19 cellular contexts compared by ENCODE assay signal in genomic region chr14:104230119-104230885, GRCh38.
A peak's percentile ranks its signal among the peaks of the same experiment; 100 is the strongest.
DNase-seq lines count a peak whose midpoint lies in the region; ATAC-seq and TF ChIP-seq lines count a peak whose summit lies in the region.
"Had no signal": no experiment of that assay in that cellular context is flagged by ENCODE, and none has a peak within 500 bp of the region (broad histone marks: within the 10 kb centered on the region; RNA-seq: fewer than 3 reads in every experiment).

No MANE protein-coding gene starts in this region.

- H4K8ac ChIP-seq in H9 (replicated peaks; ENCODE audit: insufficient read length, low read depth, low read length): no peak overlapping the region

- no peak overlapping the region for H2AFZ ChIP-seq in H9 (ENCODE audit: low read length)

- H3K27me3 Mint-ChIP-seq in H9 (ENCODE audit: low read depth) (peaks cover 6% of the 10 kb centered on the region), brain (peaks cover 3% of the 10 kb centered on the region), progenitor cell of endocrine pancreas (peaks cover 4% of the 10 kb centered on the region)
- H3K27me3 Mint-ChIP-seq: CD4-positive, CD25-positive, alpha-beta regulatory T cell had no signal

- H3K79me1 ChIP-seq in H9 (ENCODE audit: insufficient read depth, low read depth, low read length, poor library complexity, severe bottlenecking): no peaks in the 10 kb centered on the region

- H3K27ac Mint-ChIP-seq in H9: no peak overlapping the region
- peak overlapping the region in 3 of 5 experiments; percentile 56 to 69 (median 61) for H3K27ac Mint-ChIP-seq in brain
- peak overlapping the region; percentile 17 for H3K27ac Mint-ChIP-seq in progenitor cell of endocrine pancreas
- H3K27ac Mint-ChIP-seq: HFFc6 had no signal

- H3K9me3 ChIP-seq in H9 (ENCODE audit: control insufficient read depth, low read depth, low read length): peaks cover 12% of the 10 kb centered on the region
- H3K9me3 ChIP-seq: MG63 had no signal

- no peak overlapping the region for H4K91ac ChIP-seq in H9 (ENCODE audit: insufficient read length, low read depth, low read length)

- H3K36me3 Mint-ChIP-seq in H9 (ENCODE audit: insufficient read depth in 1 of 3, low read depth in 3 of 3): peaks cover 2 to 10% (median 4%) of the 10 kb centered on the region in 3 experiments; a peak in 5 of 7 replicates
- H3K36me3 Mint-ChIP-seq in brain: peaks cover under 1% of the 10 kb centered on the region
- H3K36me3 Mint-ChIP-seq in progenitor cell of endocrine pancreas (ENCODE audit: insufficient read depth): no peaks in the 10 kb centered on the region
- H3K36me3 Mint-ChIP-seq: CD4-positive, CD25-positive, alpha-beta regulatory T cell had no signal

- H2BK15ac ChIP-seq in H9 (ENCODE audit: low read depth, low read length): no peak overlapping the region

- H3K56ac ChIP-seq in H9 (ENCODE audit: insufficient read length, low read depth, low read length): no peak overlapping the region

- H2BK5ac ChIP-seq in H9 (ENCODE audit: insufficient read length, low read length): no peak overlapping the region

- no peak overlapping the region for H2BK20ac ChIP-seq in H9 (ENCODE audit: low read depth, low read length, poor library complexity, severe bottlenecking)

- H3K4me3 Mint-ChIP-seq in H9: no peak overlapping the region
- H3K4me3 Mint-ChIP-seq in brain: no peak overlapping the region
- no peak overlapping the region for H3K4me3 Mint-ChIP-seq in progenitor cell of endocrine pancreas (ENCODE audit: low read depth)
- H3K4me3 Mint-ChIP-seq: CD4-positive, CD25-positive, alpha-beta regulatory T cell; HFFc6 had no signal

- H3K4me1 ChIP-seq in H9 (ENCODE audit: insufficient read depth, low read length): no peaks in the 10 kb centered on the region

- TF ChIP-seq CTCF in H9 (conservative IDR thresholded peaks at IDR 0.05): no peak
- TF ChIP-seq CTCF in brain (conservative IDR thresholded peaks at IDR 0.05): no peak
- TF ChIP-seq CTCF in progenitor cell of endocrine pancreas (IDR thresholded peaks at IDR 0.05; ENCODE audit: unreplicated experiment): no peak

- no peak overlapping the region for H2BK120ac ChIP-seq in H9 (ENCODE audit: low read depth, low read length, poor library complexity, severe bottlenecking)

- no peak for DNase-seq in H9
- DNase-seq in left kidney (ENCODE audit: low read depth, low spot score): peak; percentile 24
- no peak for DNase-seq in progenitor cell of endocrine pancreas (ENCODE audit: low spot score, unreplicated experiment)
- no peak for DNase-seq in T-helper 9 cell
- DNase-seq in MV-4-11 (lab: John Stamatoyannopoulos, UW): no peak
- DNase-seq: CD4-positive, CD25-positive, alpha-beta regulatory T cell; DMS79; H7; HFFc6; MG63; NCI-H1048; NCI-H1417 treated with DMSO at 0.1 percent for 48 hours; NCI-H187; NCI-H510A; NK-92 treated with Interleukin-12 subunit alpha and Interleukin-12 subunit beta, amount 100 ng/mL, for 24 hours had no signal

- H3K23ac ChIP-seq in H9 (ENCODE audit: insufficient read length, low read depth, low read length): no peak overlapping the region

- H3K4me2 ChIP-seq in H9 (ENCODE audit: insufficient read depth, insufficient read length, low read length): no peak overlapping the region

- H3K79me2 ChIP-seq in H9 (ENCODE audit: insufficient read depth, low read length): no peaks in the 10 kb centered on the region

- H2AK5ac ChIP-seq in H9 (ENCODE audit: insufficient read length, low read length): no peak overlapping the region

- H3K23me2 ChIP-seq in H9 (ENCODE audit: insufficient read length, low read depth, low read length, poor library complexity, severe bottlenecking): no peaks in the 10 kb centered on the region

- no peak overlapping the region for H3T11ph ChIP-seq in H9 (ENCODE audit: low read length)

- H3K9ac ChIP-seq in H9 (ENCODE audit: extremely low read depth, insufficient read length, low read length): no peak overlapping the region

- no peaks in the 10 kb centered on the region for H3K27me3 ChIP-seq in H9 (ENCODE audit: insufficient read depth, low read length)
- H3K27me3 ChIP-seq: MG63 had no signal

- no peak for ATAC-seq in SK-N-SH treated with all-trans-retinoic acid at 6 μM for 48 hours
- ATAC-seq: K562 had no signal

- no peak overlapping the region for H4K5ac ChIP-seq in H9 (ENCODE audit: insufficient read length, low read depth, low read length)

- no peak overlapping the region for H3K27ac ChIP-seq in H9 (ENCODE audit: insufficient read length, low read depth, low read length)
- H3K27ac ChIP-seq: RWPE1 had no signal

- no CpG with 5 or more reads among the region's 20 CpGs for WGBS in H9 (ENCODE audit: extremely low coverage, insufficient read length, low lambda C conversion rate)

- H3K4ac ChIP-seq in H9 (ENCODE audit: low read depth, low read length): no peak overlapping the region

- H4K20me1 ChIP-seq in H9 (ENCODE audit: control insufficient read depth, insufficient read depth, insufficient read length): no peaks in the 10 kb centered on the region

- H3K9me3 Mint-ChIP-seq in H9: peaks cover 6 to 8% of the 10 kb centered on the region in 2 experiments
- peaks cover 3 to 29% (median 16%) of the 10 kb centered on the region in 5 experiments for H3K9me3 Mint-ChIP-seq in brain
- H3K9me3 Mint-ChIP-seq in progenitor cell of endocrine pancreas (ENCODE audit: low read depth): peaks cover 11% of the 10 kb centered on the region

- no peak overlapping the region for H3K18ac ChIP-seq in H9 (ENCODE audit: insufficient read length, low read depth, low read length)

- peaks cover 14 to 16% of the 10 kb centered on the region in 2 experiments for H3K4me1 Mint-ChIP-seq in H9
- peaks cover 14% of the 10 kb centered on the region for H3K4me1 Mint-ChIP-seq in brain
- H3K4me1 Mint-ChIP-seq in progenitor cell of endocrine pancreas (ENCODE audit: low read depth): peaks cover 10% of the 10 kb centered on the region

- H3K14ac ChIP-seq in H9 (ENCODE audit: insufficient read depth, low read length): 0 out of 2 replicates have a peak overlapping the region, but pooled peaks have one; percentile 0

- H2BK12ac ChIP-seq in H9 (ENCODE audit: insufficient read length, low read depth, low read length): no peak overlapping the region

TF ChIP-seq in SK-N-SH treated with all-trans-retinoic acid at 6 μM for 48 hours, 23 proteins besides CTCF, POLR2A, EP300 and RAD21 (continues in another document):
- TF ChIP-seq PPARA (CRISPR knock-in tag; IDR thresholded peaks at IDR 0.05; ENCODE audit: borderline replicate concordance) (no peak), SNAI2 (CRISPR knock-in tag; IDR thresholded peaks at IDR 0.05) (no peak), ZC3H10 (CRISPR knock-in tag; IDR thresholded peaks at IDR 0.05) (no peak), POU6F1 (CRISPR knock-in tag; IDR thresholded peaks at IDR 0.05; ENCODE audit: borderline replicate concordance, low read depth) (no peak), ZNF565 (CRISPR knock-in tag; conservative IDR thresholded peaks at IDR 0.05; ENCODE audit: low read depth) (no peak), ARNTL (CRISPR knock-in tag; IDR thresholded peaks at IDR 0.05; ENCODE audit: borderline replicate concordance, low read depth) (no peak), PATZ1 (CRISPR knock-in tag; IDR thresholded peaks at IDR 0.05; ENCODE audit: borderline replicate concordance) (no peak), CSRNP3 (CRISPR knock-in tag; IDR thresholded peaks at IDR 0.05) (no peak), ZFP30 (CRISPR knock-in tag; IDR thresholded peaks at IDR 0.05) (no peak), OSR1 (CRISPR knock-in tag; IDR thresholded peaks at IDR 0.05) (no peak), TCF4 (CRISPR knock-in tag; IDR thresholded peaks at IDR 0.05; ENCODE audit: borderline replicate concordance) (no peak)

Comparison
In these comparisons a context has a peak if more than half of its experiments do, and no peak if none do; other contexts are left out.
1. H3K27ac Mint-ChIP-seq: peak in brain (3 of 5) and progenitor cell of endocrine pancreas (single experiment); none in H9 (0 of 3).